In genomic region chr6:20740088-20740487, GRCh38 we compare ENCODE assay signal across 20 cellular contexts.
"Had no signal": no experiment of that assay in that cellular context is flagged by ENCODE, and none has a peak within 500 bp of the region (broad histone marks: within the 10 kb centered on the region; RNA-seq: fewer than 3 reads in every experiment).

No MANE protein-coding gene starts in this region.

- H3K4me1 ChIP-seq: SJSA1 had no signal

- H3K27ac ChIP-seq: HL-60, SJSA1, SK-N-MC had no signal

- H3K9me3 ChIP-seq: MG63, SJSA1 had no signal

- DNase-seq: KBM-7, MG63, NCI-H1092 treated with DMSO at 0.1 percent for 48 hours, NCI-H1436, NCI-H187, NCI-H2029, NCI-H2081 treated with DMSO at 0.1 percent for 48 hours, NCI-H2171, NCI-H226, NCI-H446, NCI-H510A, NCI-H524 treated with DMSO at 0.1 percent for 48 hours, NCI-H69, NCI-H774, Right ventricle myocardium superior, RPMI8226, SIG-M5 had no signal

- H3K4me3 ChIP-seq: MG63, SJSA1, SK-N-MC had no signal

- H3K36me3 ChIP-seq: MG63 had no signal

- H3K27me3 ChIP-seq: MG63, SJSA1 had no signal
